ENCODE assay signal across 13 cellular contexts in the genomic region with DNA sequence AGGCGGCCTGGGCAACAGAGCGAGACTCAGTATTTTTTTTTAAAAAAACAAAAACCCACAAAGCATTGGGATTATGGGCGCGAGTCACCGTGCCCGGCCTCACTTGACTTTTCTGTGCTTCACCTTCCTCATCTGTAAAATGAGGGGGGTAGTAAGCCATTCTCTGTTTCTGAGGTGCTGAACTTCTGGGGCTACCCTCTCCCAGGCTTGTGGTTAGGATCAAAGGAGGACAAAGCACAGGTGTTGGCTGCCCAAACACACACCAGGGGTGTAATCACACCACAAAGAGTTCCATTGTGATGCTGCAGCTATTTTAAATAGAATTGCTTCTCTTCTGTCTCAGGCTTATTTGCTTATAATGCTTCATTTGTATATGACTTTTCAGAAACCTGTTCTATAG. TPM values are rescaled to one million over a fixed set of nuclear protein-coding genes. Genes with fewer than 3 reads are reported as not detected.
DNase-seq lines count a peak whose midpoint lies in the region; ATAC-seq, FAIRE-seq and TF ChIP-seq lines count a peak whose summit lies in the region.
"Had no signal": no experiment of that assay in that cellular context is flagged by ENCODE, and none has a peak within 500 bp of the region (broad histone marks: within the 10 kb centered on the region; RNA-seq: fewer than 3 reads in every experiment).

No MANE protein-coding gene starts in this region.

- ATAC-seq in GM19397 (IDR thresholded peaks at IDR 0.05; ENCODE audit: unreplicated experiment) = peak; percentile 34
- ATAC-seq in HG02884 (IDR thresholded peaks at IDR 0.05; ENCODE audit: unreplicated experiment) = peak; percentile 70
- ATAC-seq in GM19467 (IDR thresholded peaks at IDR 0.05; ENCODE audit: unreplicated experiment) = no peak
- ATAC-seq in HG03097 (IDR thresholded peaks at IDR 0.05; ENCODE audit: low FRiP score, unreplicated experiment) = no peak
- ATAC-seq: HCT116 had no signal

- peak; percentile 52 for DNase-seq in GM12892 (ENCODE audit: insufficient read length)
- peak; percentile 92 for DNase-seq in NCI-H526 treated with DMSO at 0.1 percent for 48 hours (lab: John Stamatoyannopoulos, UW)
- no peak for DNase-seq in NCI-H446 treated with DMSO at 0.1 percent for 48 hours (lab: John Stamatoyannopoulos, UW)
- DNase-seq in NCI-H187 treated with DMSO at 0.1 percent for 48 hours (lab: John Stamatoyannopoulos, UW) = no peak
- DNase-seq: brain microvascular endothelial cell, GDM1, IMR-90, testis had no signal

- FAIRE-seq in GM12892 (lab: Jason Lieb, UNC) = peak; percentile 87

- no peak for TF ChIP-seq POLR2A in GM12892 (IDR thresholded peaks at IDR 0.05; ENCODE audit: low read depth, low read length)

RNA-seq across cellular contexts. Expression of a gene that starts 35.8 kb away (rescaled TPM):
- not detected for polyA plus RNA-seq in GM12892 (2012; ENCODE audit: missing spikeins)

RNA-seq across cellular contexts. Expression of a gene that starts 57.5 kb away (rescaled TPM):
- polyA plus RNA-seq in GM12892 (2012; ENCODE audit: missing spikeins) = 79.0 TPM

Comparison
In these comparisons a context has a peak if more than half of its experiments do, and no peak if none do; other contexts are left out.
1. DNase-seq: peak in GM12892 (single experiment) and NCI-H526 treated with DMSO at 0.1 percent for 48 hours (single experiment); none in NCI-H446 treated with DMSO at 0.1 percent for 48 hours (single experiment) and NCI-H187 treated with DMSO at 0.1 percent for 48 hours (single experiment).
2. ATAC-seq: peak in GM19397 (single experiment) and HG02884 (single experiment); none in GM19467 (single experiment) and HG03097 (single experiment).